20 cellular contexts compared by ENCODE assay signal in genomic region chr19:4357921-4358326, GRCh38. TPM values are rescaled to one million over a fixed set of nuclear protein-coding genes. Genes with fewer than 3 reads are reported as not detected.
DNase-seq lines count a peak whose midpoint lies in the region; ATAC-seq and TF ChIP-seq lines count a peak whose summit lies in the region.
"Had no signal": no experiment of that assay in that cellular context is flagged by ENCODE, and none has a peak within 500 bp of the region (broad histone marks: within the 10 kb centered on the region; RNA-seq: fewer than 3 reads in every experiment).

No MANE protein-coding gene starts in this region.

- TF ChIP-seq CTCF in SK-N-SH (IDR thresholded peaks at IDR 0.05) (no peak), osteocyte (IDR thresholded peaks at IDR 0.05) (no peak), left lung (IDR thresholded peaks at IDR 0.05) (no peak)

- no peak overlapping the region for H3K4me3 Mint-ChIP-seq in osteocyte (ENCODE audit: unreplicated experiment)
- no peak overlapping the region for H3K4me3 Mint-ChIP-seq in T-helper 17 cell
- H3K4me3 Mint-ChIP-seq: HFFc6 had no signal

- H2AFZ ChIP-seq in SK-N-SH (ENCODE audit: low read depth) = no peak overlapping the region

- H4K20me1 ChIP-seq in SK-N-SH (ENCODE audit: insufficient read depth) = no peaks in the 10 kb centered on the region

- H3K27me3 Mint-ChIP-seq in osteocyte (ENCODE audit: unreplicated experiment) (no peaks in the 10 kb centered on the region), T-helper 17 cell (no peaks in the 10 kb centered on the region)

- H3K79me2 ChIP-seq in SK-N-SH (ENCODE audit: insufficient read depth) = no peaks in the 10 kb centered on the region

- ATAC-seq in SK-N-SH treated with all-trans-retinoic acid at 6 μM for 48 hours (no peak), T-helper 17 cell (no peak), left lung (no peak)

- H3K36me3 Mint-ChIP-seq in osteocyte (ENCODE audit: unreplicated experiment) = peaks cover 12% of the 10 kb centered on the region
- H3K36me3 Mint-ChIP-seq in T-helper 17 cell (ENCODE audit: low read depth) = peaks cover 2% of the 10 kb centered on the region

- H3K9me2 ChIP-seq in SK-N-SH = no peaks in the 10 kb centered on the region

- POLR2A ChIA-PET in SK-N-SH (lab: Yijun Ruan, JAX) = no interaction called here

- H3K4me3 ChIP-seq in SK-N-SH (ENCODE audit: low read depth in 2 of 2, low read length in 1 of 2) (no peak overlapping the region), H7 (ENCODE audit: insufficient read depth, low read depth, low read length) (no peak overlapping the region), left lung (no peak overlapping the region)
- H3K4me3 ChIP-seq: Peyer's patch had no signal

- TF ChIP-seq EP300 in SK-N-SH (IDR thresholded peaks at IDR 0.05; ENCODE audit: borderline replicate concordance in 1 of 2, low read depth in 1 of 2, low read length in 1 of 2) = no peak

- H3K27ac Mint-ChIP-seq in osteocyte (ENCODE audit: unreplicated experiment) = peak overlapping the region; percentile 14
- no peak overlapping the region for H3K27ac Mint-ChIP-seq in T-helper 17 cell
- H3K27ac Mint-ChIP-seq: HFFc6 had no signal

- H3K4me1 Mint-ChIP-seq in osteocyte (ENCODE audit: unreplicated experiment) (peaks cover 8% of the 10 kb centered on the region), T-helper 17 cell (peaks cover 2% of the 10 kb centered on the region)

- DNase-seq in SK-N-SH (peak; percentile 27), H7 (peak; percentile 58), osteocyte (ENCODE audit: extremely low spot score, unreplicated experiment) (no peak), T-helper 17 cell (no peak), left lung (no peak), NCI-H1930 (lab: John Stamatoyannopoulos, UW) (no peak)
- DNase-seq: AML-193, DMS79, HFFc6, MM.1S, NCI-H1092, NCI-H1436 treated with DMSO at 0.1 percent for 48 hours, NCI-H2081 treated with DMSO at 0.1 percent for 48 hours, Peyer's patch, Right ventricle myocardium superior had no signal

- H3K27me3 ChIP-seq in SK-N-SH (ENCODE audit: insufficient read depth) = no peaks in the 10 kb centered on the region
- H3K27me3 ChIP-seq in H7 (ENCODE audit: control insufficient read depth, insufficient read depth, low read length) = no peaks in the 10 kb centered on the region
- H3K27me3 ChIP-seq in left lung = no peaks in the 10 kb centered on the region
- H3K27me3 ChIP-seq: Peyer's patch had no signal

- H3K36me3 ChIP-seq in SK-N-SH (replicated peaks in 1 of 2; ENCODE audit: control insufficient read depth in 1 of 2, insufficient read depth in 2 of 2, low read length in 1 of 2) (peaks cover 3 to 41% of the 10 kb centered on the region in 2 experiments), H7 (replicated peaks; ENCODE audit: control insufficient read depth, insufficient read depth, low read length) (peaks cover 3% of the 10 kb centered on the region), left lung (peaks cover 0 to 82% of the 10 kb centered on the region in 2 donors)

- CTCF ChIA-PET in SK-N-SH (lab: Yijun Ruan, JAX) = interaction anchor here (1.6 to 2.2 kb wide), 2 partner anchors 90 to 91 kb away, joined by 8 to 11 read pairs; no protein-coding TSS in a partner anchor

- no peaks in the 10 kb centered on the region for H3K4me1 ChIP-seq in SK-N-SH (ENCODE audit: control insufficient read depth in 1 of 2, insufficient read depth in 2 of 2, low read depth in 1 of 2, low read length in 1 of 2)
- H3K4me1 ChIP-seq in left lung = no peaks in the 10 kb centered on the region
- H3K4me1 ChIP-seq: Peyer's patch had no signal

- no peak overlapping the region for H3K4me2 ChIP-seq in SK-N-SH

- intact Hi-C loops in left lung (cut with DNase I) = no loop called here

- no peaks in the 10 kb centered on the region for H3K9me3 ChIP-seq in SK-N-SH
- no peaks in the 10 kb centered on the region for H3K9me3 ChIP-seq in T-helper 17 cell (ENCODE audit: control insufficient read depth, low read length, poor library complexity, severe bottlenecking)
- no peaks in the 10 kb centered on the region for H3K9me3 ChIP-seq in left lung
- H3K9me3 ChIP-seq: Peyer's patch had no signal

- no peaks in the 10 kb centered on the region for H3K9me3 Mint-ChIP-seq in osteocyte (ENCODE audit: unreplicated experiment)
- H3K9me3 Mint-ChIP-seq: HFFc6 had no signal

- H3K9ac ChIP-seq in SK-N-SH = no peak overlapping the region

- WGBS in SK-N-SH (ENCODE audit: low lambda C conversion rate) = 95% methylated on average over 14 of the region's 16 CpGs

- H3K27ac ChIP-seq in SK-N-SH (ENCODE audit: low read depth in 2 of 2, low read length in 1 of 2) (no peak overlapping the region; a peak in 1 of 4 replicates), cingulate gyrus (ENCODE audit: low read depth, low read length) (peak overlapping the region; percentile 4), left lung (no peak overlapping the region)
- H3K27ac ChIP-seq: 22Rv1, C4-2B, Peyer's patch had no signal

- H3F3A ChIP-seq in SK-N-SH (replicated peaks; ENCODE audit: insufficient read depth) = no peaks in the 10 kb centered on the region

- no peak for TF ChIP-seq RAD21 in SK-N-SH (IDR thresholded peaks at IDR 0.05; ENCODE audit: low read length)

TF ChIP-seq in SK-N-SH, 30 proteins besides CTCF, POLR2A, EP300 and RAD21 (continues in another document):
- TF ChIP-seq MXI1 (IDR thresholded peaks at IDR 0.05; ENCODE audit: low read depth, low read length) (no peak), TEAD4 (IDR thresholded peaks at IDR 0.05; ENCODE audit: borderline replicate concordance, insufficient read depth) (no peak), ELF1 (IDR thresholded peaks at IDR 0.05) (no peak), USF2 (IDR thresholded peaks at IDR 0.05; ENCODE audit: borderline replicate concordance, low read depth, low read length) (no peak), SIN3A (IDR thresholded peaks at IDR 0.05; ENCODE audit: borderline replicate concordance, low read depth, low read length) (no peak), CHD2 (IDR thresholded peaks at IDR 0.05; ENCODE audit: low read length, partially characterized antibody) (no peak), TAF1 (IDR thresholded peaks at IDR 0.05; ENCODE audit: borderline replicate concordance, low read depth, low read length) (no peak)

TF ChIP-seq in SK-N-SH treated with all-trans-retinoic acid at 6 μM for 48 hours, 23 proteins besides CTCF, POLR2A, EP300 and RAD21 (continues in another document):
- TF ChIP-seq BACH2 (CRISPR knock-in tag; IDR thresholded peaks at IDR 0.05; ENCODE audit: borderline replicate concordance) = no peak
- TF ChIP-seq OSR1 (CRISPR knock-in tag; IDR thresholded peaks at IDR 0.05) = no peak
- no peak for TF ChIP-seq TSHZ2 (CRISPR knock-in tag; IDR thresholded peaks at IDR 0.05)
- no peak for TF ChIP-seq ZFP30 (CRISPR knock-in tag; IDR thresholded peaks at IDR 0.05)

RNA-seq across cellular contexts. Expression of gene MPND, which starts 14.6 kb away (rescaled TPM):
- 18.7 and 21.3 TPM in 2 replicates for polyA plus RNA-seq in SK-N-SH (2012; rRNA removed)
- polyA plus RNA-seq in SK-N-SH (2012; cell fraction: cytosol; rRNA removed) = 9.7 and 14.7 TPM in 2 replicates
- polyA plus RNA-seq in SK-N-SH (2012; cell fraction: nucleus; rRNA removed) = 23.4 and 26.0 TPM in 2 replicates
- 11.4 and 17.4 TPM in 2 replicates for total RNA-seq in H7 (2014; rRNA removed; shearing (Covaris generic))
- 14.2 and 20.0 TPM in 2 replicates for total RNA-seq in osteocyte
- total RNA-seq in T-helper 17 cell = 10 to 100 TPM; 13.0 to 15.1 TPM
- 10 to 100 TPM; 21.9 to 31.3 TPM for total RNA-seq in left lung

RNA-seq across cellular contexts. Expression of gene STAP2, which starts 19.3 kb away (rescaled TPM):
- 6.0 and 7.6 TPM in 2 replicates for polyA plus RNA-seq in SK-N-SH (2012; rRNA removed)
- polyA plus RNA-seq in SK-N-SH (2012; cell fraction: cytosol; rRNA removed) = 2.8 and 2.9 TPM in 2 replicates
- polyA plus RNA-seq in SK-N-SH (2012; cell fraction: nucleus; rRNA removed) = 5.6 and 6.1 TPM in 2 replicates
- total RNA-seq in H7 (2014; rRNA removed; shearing (Covaris generic)) = 14.2 and 18.0 TPM in 2 replicates
- total RNA-seq in osteocyte = 2.7 and 5.9 TPM in 2 replicates
- 1 to 10 TPM; 1.9 to 3.3 TPM for total RNA-seq in T-helper 17 cell
- total RNA-seq in left lung = 10 to 100 TPM; 14.1 to 28.1 TPM

RNA-seq across cellular contexts. Expression of gene SH3GL1, which starts 42.4 kb away (rescaled TPM):
- polyA plus RNA-seq in SK-N-SH (2012; rRNA removed) = 62.5 and 82.8 TPM in 2 replicates
- 34.7 and 53.5 TPM in 2 replicates for polyA plus RNA-seq in SK-N-SH (2012; cell fraction: cytosol; rRNA removed)
- polyA plus RNA-seq in SK-N-SH (2012; cell fraction: nucleus; rRNA removed) = 48.5 and 52.9 TPM in 2 replicates
- 73.1 and 97.7 TPM in 2 replicates for total RNA-seq in H7 (2014; rRNA removed; shearing (Covaris generic))
- total RNA-seq in osteocyte = 105 and 115 TPM in 2 replicates
- 10 to 100 TPM; 51.1 to 56.6 TPM for total RNA-seq in T-helper 17 cell
- 10 to 100 TPM; 64.6 to 71.8 TPM for total RNA-seq in left lung

RNA-seq across cellular contexts. Expression of gene CHAF1A, which starts 44.5 kb away (rescaled TPM):
- polyA plus RNA-seq in SK-N-SH (2012; rRNA removed) = 13.2 and 18.0 TPM in 2 replicates
- 12.9 and 15.0 TPM in 2 replicates for polyA plus RNA-seq in SK-N-SH (2012; cell fraction: cytosol; rRNA removed)
- 23.9 and 29.4 TPM in 2 replicates for polyA plus RNA-seq in SK-N-SH (2012; cell fraction: nucleus; rRNA removed)
- 121 and 122 TPM in 2 replicates for total RNA-seq in H7 (2014; rRNA removed; shearing (Covaris generic))
- total RNA-seq in osteocyte (9.7 and 14.0 TPM in 2 replicates), T-helper 17 cell (10 to 100 TPM; 25.5 to 33.4 TPM), left lung (10 to 100 TPM; 15.6 to 24.1 TPM)

RNA-seq across cellular contexts. Expression of gene FSD1, which starts 53.5 kb away (rescaled TPM):
- polyA plus RNA-seq in SK-N-SH (2012; rRNA removed) = 46.7 and 49.0 TPM in 2 replicates
- 18.6 and 33.9 TPM in 2 replicates for polyA plus RNA-seq in SK-N-SH (2012; cell fraction: cytosol; rRNA removed)
- polyA plus RNA-seq in SK-N-SH (2012; cell fraction: nucleus; rRNA removed) = 90.3 and 101 TPM in 2 replicates
- 29.8 and 34.1 TPM in 2 replicates for total RNA-seq in H7 (2014; rRNA removed; shearing (Covaris generic))
- total RNA-seq in osteocyte = 13.3 and 15.6 TPM in 2 replicates
- total RNA-seq in T-helper 17 cell = 1 to 10 TPM; 1.5 to 2.9 TPM
- total RNA-seq in left lung = under 1 TPM in 1 of 2 donors, not detected in 1; 0.55 TPM
- total RNA-seq: NCI-H460, Right ventricle myocardium superior had no signal

Comparison
In these comparisons a context has a peak if more than half of its experiments do, and no peak if none do; other contexts are left out.
1. DNase-seq: peak in SK-N-SH (single experiment) and H7 (single experiment); none in osteocyte (single experiment), T-helper 17 cell (0 of 3), left lung (0 of 2) and NCI-H1930 (0 of 2).